Comparison of ENCODE assay signal across 1 cellular context in genomic region chr18:13912601-13913000, GRCh38.
TF ChIP-seq lines count a peak whose summit lies in the region.

No MANE protein-coding gene starts in this region.

TF ChIP-seq in SK-N-SH treated with all-trans-retinoic acid at 6 μM for 48 hours, 23 proteins besides CTCF, POLR2A, EP300 and RAD21 (continued from another document):
- TF ChIP-seq TSHZ2 (CRISPR knock-in tag; IDR thresholded peaks at IDR 0.05) (no peak), ZC3H10 (CRISPR knock-in tag; IDR thresholded peaks at IDR 0.05) (no peak), ISL1 (CRISPR knock-in tag; IDR thresholded peaks at IDR 0.05) (no peak), OSR1 (CRISPR knock-in tag; IDR thresholded peaks at IDR 0.05) (no peak), BACH2 (CRISPR knock-in tag; IDR thresholded peaks at IDR 0.05; ENCODE audit: borderline replicate concordance) (no peak)
- TF ChIP-seq, protein P1, sequence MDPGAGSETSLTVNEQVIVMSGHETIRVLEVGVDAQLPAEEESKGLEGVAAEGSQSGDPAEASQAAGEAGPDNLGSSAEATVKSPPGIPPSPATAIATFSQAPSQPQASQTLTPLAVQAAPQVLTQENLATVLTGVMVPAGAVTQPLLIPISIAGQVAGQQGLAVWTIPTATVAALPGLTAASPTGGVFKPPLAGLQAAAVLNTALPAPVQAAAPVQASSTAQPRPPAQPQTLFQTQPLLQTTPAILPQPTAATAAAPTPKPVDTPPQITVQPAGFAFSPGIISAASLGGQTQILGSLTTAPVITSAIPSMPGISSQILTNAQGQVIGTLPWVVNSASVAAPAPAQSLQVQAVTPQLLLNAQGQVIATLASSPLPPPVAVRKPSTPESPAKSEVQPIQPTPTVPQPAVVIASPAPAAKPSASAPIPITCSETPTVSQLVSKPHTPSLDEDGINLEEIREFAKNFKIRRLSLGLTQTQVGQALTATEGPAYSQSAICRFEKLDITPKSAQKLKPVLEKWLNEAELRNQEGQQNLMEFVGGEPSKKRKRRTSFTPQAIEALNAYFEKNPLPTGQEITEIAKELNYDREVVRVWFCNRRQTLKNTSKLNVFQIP (CRISPR knock-in tag; IDR thresholded peaks at IDR 0.05; ENCODE audit: borderline replicate concordance, low read depth): no peak
